In the genomic region with DNA sequence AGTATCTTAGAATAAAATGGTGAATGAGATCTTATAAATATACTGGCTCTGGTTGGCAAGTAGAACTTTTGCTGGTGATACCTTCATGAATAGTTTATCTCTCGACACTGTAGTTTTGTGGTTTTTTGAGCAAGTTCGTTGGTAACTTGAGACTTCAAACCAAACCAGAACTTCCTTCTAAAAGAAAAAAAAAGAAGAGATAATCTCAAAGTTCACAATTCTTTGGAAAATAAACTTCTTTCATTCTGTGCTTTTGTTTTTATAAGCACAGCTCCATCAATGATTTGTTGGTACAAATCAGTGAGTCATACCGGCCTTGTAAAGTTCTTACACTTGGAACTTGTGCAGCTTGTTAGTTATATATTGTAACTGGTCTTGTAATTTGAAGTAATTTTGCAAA, we compare ENCODE assay signal across 8 cellular contexts. TPM values are rescaled to one million over a fixed set of nuclear protein-coding genes. Genes with fewer than 3 reads are reported as not detected.
DNase-seq lines count a peak whose midpoint lies in the region; ATAC-seq and TF ChIP-seq lines count a peak whose summit lies in the region.

No MANE protein-coding gene starts in this region.

- H3K79me1 ChIP-seq in IMR-90 (ENCODE audit: low read depth in 1 of 2, low read length in 2 of 2), result peaks cover 0 to 52% of the 10 kb centered on the region in 2 experiments; a peak in 2 of 4 replicates

- H3K27me3 ChIP-seq in IMR-90 (ENCODE audit: control insufficient read depth, insufficient read depth, low read length) (no peaks in the 10 kb centered on the region), ascending aorta (no peaks in the 10 kb centered on the region)

- intact Hi-C loops in IMR-90 (cut with micrococcal nuclease), result loop anchor here (2.0 to 10.0 kb wide), 2 partner anchors 43 to 787 kb away; no protein-coding TSS in a partner anchor
- intact Hi-C loops in ascending aorta (cut with DNase I), result loop anchor here (2.0 to 5.0 kb wide), 2 partner anchors 17 to 94 kb away; no protein-coding TSS in a partner anchor

- no peak overlapping the region for H3K23ac ChIP-seq in IMR-90 (ENCODE audit: low read depth, low read length)

- no peaks in the 10 kb centered on the region for H3K36me3 ChIP-seq in IMR-90 (ENCODE audit: control insufficient read depth, insufficient read depth, low read length)
- H3K36me3 ChIP-seq in ascending aorta, result no peaks in the 10 kb centered on the region
- peaks cover 3% of the 10 kb centered on the region for H3K36me3 ChIP-seq in mesodermal cell (ENCODE audit: control insufficient read depth, insufficient read depth, low read length)

- TF ChIP-seq RAD21 in IMR-90 (IDR thresholded peaks at IDR 0.05; ENCODE audit: low read length), result no peak

- H3K14ac ChIP-seq in IMR-90 (replicated peaks; ENCODE audit: low read depth, low read length), result no peak overlapping the region

- peaks cover 54% of the 10 kb centered on the region for H4K20me1 ChIP-seq in IMR-90 (ENCODE audit: insufficient read depth, low read length)

- no peak for TF ChIP-seq POLR2A in IMR-90 (IDR thresholded peaks at IDR 0.05; ENCODE audit: low read depth, low read length)

- peaks cover 5% of the 10 kb centered on the region; the same call in 1 of the 2 replicates for H3K9me1 ChIP-seq in IMR-90 (ENCODE audit: insufficient read depth, low read length)

- POLR2A ChIA-PET in IMR-90 (lab: Charles Lee; ENCODE audit: unreplicated experiment), result no interaction called here

- H2BK15ac ChIP-seq in IMR-90 (ENCODE audit: low read depth, low read length), result no peak overlapping the region

- no peak overlapping the region for H2AK9ac ChIP-seq in IMR-90 (replicated peaks; ENCODE audit: low read depth, low read length, poor library complexity)

- H3K27ac ChIP-seq in IMR-90 (ENCODE audit: insufficient read depth, low read length), result peak overlapping the region; percentile 37; the same call in 1 of the 2 replicates
- peak overlapping the region in 1 of 2 donors; percentile 94 for H3K27ac ChIP-seq in ascending aorta
- H3K27ac ChIP-seq in mesodermal cell (ENCODE audit: low read depth, low read length, severe bottlenecking), result no peak overlapping the region

- WGBS in IMR-90 (ENCODE audit: extremely low coverage in 2 of 2, insufficient read length in 1 of 2), 2 experiments, result no CpG with 5 or more reads among the region's 3 CpGs
- WGBS in mesodermal cell (ENCODE audit: insufficient coverage in 2 of 2), 2 experiments, result 100% methylated on average over 1 of the region's 3 CpGs

- BruUV-seq in IMR-90 (replicated peaks; lab: Mats Ljungman, UMichigan), result no TSS peak

- H2AK5ac ChIP-seq in IMR-90 (ENCODE audit: low read depth, low read length), result no peak overlapping the region

- no peak for TF ChIP-seq CTCF in AG10803 (conservative IDR thresholded peaks at IDR 0.05; ENCODE audit: low read length)
- no peak for TF ChIP-seq CTCF in IMR-90 (conservative IDR thresholded peaks at IDR 0.05; ENCODE audit: low read depth, low read length)
- TF ChIP-seq CTCF in ascending aorta (IDR thresholded peaks at IDR 0.05), result no peak

- in situ Hi-C loops in IMR-90 (cut with MboI; ENCODE audit: low sequenced_read_pairs), result no loop called here

- DNase-seq in AG10803 (ENCODE audit: low read depth) (peak; percentile 24), IMR-90 (peak; percentile 83), ascending aorta (ENCODE audit: low spot score in 2 of 2) (no peak), NCI-H446 treated with DMSO at 0.1 percent for 48 hours (lab: John Stamatoyannopoulos, UW) (no peak), NCI-H226 (no peak), NCI-H510A treated with DMSO at 0.1 percent for 48 hours (lab: John Stamatoyannopoulos, UW) (no peak)

- peak overlapping the region; percentile 32 for H2BK5ac ChIP-seq in IMR-90 (ENCODE audit: low read depth, low read length, poor library complexity, severe bottlenecking)

- no peak overlapping the region for H3K18ac ChIP-seq in IMR-90 (ENCODE audit: low read depth, low read length)

- no peak overlapping the region for H2AFZ ChIP-seq in IMR-90 (replicated peaks; ENCODE audit: low read length, poor library complexity)

- no peak overlapping the region for H2BK20ac ChIP-seq in IMR-90 (ENCODE audit: low read depth, low read length)

- no peaks in the 10 kb centered on the region for H3K4me1 ChIP-seq in IMR-90 (ENCODE audit: control insufficient read depth, insufficient read depth, low read length)
- H3K4me1 ChIP-seq in ascending aorta, result peaks cover 4 to 34% of the 10 kb centered on the region in 2 donors
- peaks cover 5% of the 10 kb centered on the region for H3K4me1 ChIP-seq in mesodermal cell (ENCODE audit: control insufficient read depth, insufficient read depth, low read length, poor library complexity, severe bottlenecking)

- no peaks in the 10 kb centered on the region for H3K9me3 ChIP-seq in IMR-90 (ENCODE audit: control insufficient read depth, insufficient read depth, low read length)
- no peaks in the 10 kb centered on the region for H3K9me3 ChIP-seq in ascending aorta
- no peaks in the 10 kb centered on the region for H3K9me3 ChIP-seq in mesodermal cell (ENCODE audit: control insufficient read depth, low read length)

- H3K4me2 ChIP-seq in IMR-90 (ENCODE audit: low read depth, low read length), result peak overlapping the region; percentile 98

- ATAC-seq in IMR-90 (ENCODE audit: low read depth) (peak; percentile 2; the same call in 1 of the 2 replicates), HG03039 (IDR thresholded peaks at IDR 0.05; ENCODE audit: unreplicated experiment) (no peak)

- dilution Hi-C loops in IMR-90 (cut with HindIII; ENCODE audit: low sequenced_read_pairs, unreplicated experiment), result no loop called here

- H3K4ac ChIP-seq in IMR-90 (ENCODE audit: low read depth, low read length), result no peak overlapping the region

- H4K5ac ChIP-seq in IMR-90 (ENCODE audit: low read depth, low read length), result no peak overlapping the region

- H2BK120ac ChIP-seq in IMR-90 (ENCODE audit: low read depth, low read length), result no peak overlapping the region

- CTCF ChIA-PET in IMR-90 (lab: Yijun Ruan, JAX), result interaction anchor here (0.7 to 2.2 kb wide), 2 partner anchors 96 to 940 kb away, joined by 3 to 6 read pairs; no protein-coding TSS in a partner anchor

- H3K4me3 ChIP-seq in AG10803 (ENCODE audit: low read length) (peak overlapping the region; percentile 93), IMR-90 (ENCODE audit: insufficient read depth, low read depth, low read length) (peak overlapping the region; percentile 13; the same call in 1 of the 2 replicates), ascending aorta (peak overlapping the region; percentile 83 to 90), mesodermal cell (ENCODE audit: extremely low read depth, insufficient read depth, low read length, poor library complexity, severe bottlenecking) (peak overlapping the region; percentile 74)

- no peak overlapping the region for H4K91ac ChIP-seq in IMR-90 (ENCODE audit: insufficient read depth, low read depth, low read length)

- no peak overlapping the region for H3K56ac ChIP-seq in IMR-90 (ENCODE audit: extremely low read depth, insufficient read depth, low read length)

- no peak overlapping the region for H3K9ac ChIP-seq in IMR-90 (ENCODE audit: low read depth, low read length)

- no peak overlapping the region for H4K8ac ChIP-seq in IMR-90 (ENCODE audit: low read depth in 2 of 2, low read length in 2 of 2)

TF ChIP-seq in IMR-90, 13 proteins besides CTCF, POLR2A, EP300 and RAD21:
- peak; percentile 38; the same call in 1 of the 2 replicates for TF ChIP-seq FOS (IDR thresholded peaks at IDR 0.05; ENCODE audit: low read depth, low read length)
- peak; percentile 43; the same call in 1 of the 2 replicates for TF ChIP-seq CEBPB (IDR thresholded peaks at IDR 0.05; ENCODE audit: low read depth, low read length)
- TF ChIP-seq, protein P1, sequence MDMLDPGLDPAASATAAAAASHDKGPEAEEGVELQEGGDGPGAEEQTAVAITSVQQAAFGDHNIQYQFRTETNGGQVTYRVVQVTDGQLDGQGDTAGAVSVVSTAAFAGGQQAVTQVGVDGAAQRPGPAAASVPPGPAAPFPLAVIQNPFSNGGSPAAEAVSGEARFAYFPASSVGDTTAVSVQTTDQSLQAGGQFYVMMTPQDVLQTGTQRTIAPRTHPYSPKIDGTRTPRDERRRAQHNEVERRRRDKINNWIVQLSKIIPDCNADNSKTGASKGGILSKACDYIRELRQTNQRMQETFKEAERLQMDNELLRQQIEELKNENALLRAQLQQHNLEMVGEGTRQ (IDR thresholded peaks at IDR 0.05; ENCODE audit: low read depth, low read length), result no peak
TF ChIP-seq in IMR-90: peak in this region for 2.

RNA-seq across cellular contexts. Expression of gene HIPK1, which starts 2.3 kb away (rescaled TPM):
- total RNA-seq in IMR-90 (2012; rRNA removed) (25.3 and 33.9 TPM in 2 replicates), ascending aorta (41.7 TPM)
- 15.1 and 15.3 TPM in 2 replicates for polyA plus RNA-seq in IMR-90 (2012; rRNA removed)
- polyA plus RNA-seq in IMR-90 (2012; cell fraction: cytosol; rRNA removed), result 3.0 and 9.2 TPM in 2 replicates
- 17.7 and 21.3 TPM in 2 replicates for polyA plus RNA-seq in IMR-90 (2012; cell fraction: nucleus; rRNA removed; ENCODE audit: low replicate concordance)
- 40.1 TPM for polyA plus RNA-seq in mesodermal cell (2013, experiment 1 of 2)
- 31.3 TPM for polyA plus RNA-seq in mesodermal cell (2013, experiment 2 of 2)

RNA-seq across cellular contexts. Expression of gene DCLRE1B, which starts 26.3 kb away (rescaled TPM):
- total RNA-seq in IMR-90 (2012; rRNA removed) (6.1 TPM in 2 replicates), ascending aorta (1.9 TPM)
- polyA plus RNA-seq in IMR-90 (2012; rRNA removed), result 4.4 and 4.9 TPM in 2 replicates
- polyA plus RNA-seq in IMR-90 (2012; cell fraction: cytosol; rRNA removed), result 2.6 and 2.7 TPM in 2 replicates
- polyA plus RNA-seq in IMR-90 (2012; cell fraction: nucleus; rRNA removed; ENCODE audit: low replicate concordance), result 1.1 and 1.4 TPM in 2 replicates
- polyA plus RNA-seq in mesodermal cell (2013, experiment 1 of 2), result 10.8 TPM
- 9.0 TPM for polyA plus RNA-seq in mesodermal cell (2013, experiment 2 of 2)

RNA-seq across cellular contexts. Expression of gene AP4B1, which starts 26.9 kb away (rescaled TPM):
- total RNA-seq in IMR-90 (2012; rRNA removed), result 16.7 and 18.1 TPM in 2 replicates
- 11.7 and 15.6 TPM in 2 replicates for polyA plus RNA-seq in IMR-90 (2012; rRNA removed)
- 2.7 and 6.6 TPM in 2 replicates for polyA plus RNA-seq in IMR-90 (2012; cell fraction: cytosol; rRNA removed)
- 9.4 and 58.1 TPM in 2 replicates for polyA plus RNA-seq in IMR-90 (2012; cell fraction: nucleus; rRNA removed; ENCODE audit: low replicate concordance)
- total RNA-seq in ascending aorta, result 3.2 TPM
- polyA plus RNA-seq in mesodermal cell (2013, experiment 1 of 2), result 11.8 TPM
- 13.2 TPM for polyA plus RNA-seq in mesodermal cell (2013, experiment 2 of 2)

RNA-seq across cellular contexts. Expression of gene BCL2L15, which starts 44.1 kb away (rescaled TPM):
- total RNA-seq in IMR-90 (2012; rRNA removed) (under 0.01 TPM in 2 replicates), ascending aorta (not detected)
- 0.15 and 0.22 TPM in 2 replicates for polyA plus RNA-seq in IMR-90 (2012; rRNA removed)
- polyA plus RNA-seq in IMR-90 (2012; cell fraction: cytosol; rRNA removed), result not detected in 2 replicates
- 0.09 and 0.37 TPM in 2 replicates for polyA plus RNA-seq in IMR-90 (2012; cell fraction: nucleus; rRNA removed; ENCODE audit: low replicate concordance)
- 0.33 TPM for polyA plus RNA-seq in mesodermal cell (2013, experiment 1 of 2)
- polyA plus RNA-seq in mesodermal cell (2013, experiment 2 of 2), result 0.10 TPM

RNA-seq across cellular contexts. Expression of gene OLFML3, which starts 47.8 kb away (rescaled TPM):
- 37.8 and 40.9 TPM in 2 replicates for total RNA-seq in IMR-90 (2012; rRNA removed)
- polyA plus RNA-seq in IMR-90 (2012; rRNA removed), result 66.6 and 71.3 TPM in 2 replicates
- 58.3 and 69.7 TPM in 2 replicates for polyA plus RNA-seq in IMR-90 (2012; cell fraction: cytosol; rRNA removed)
- polyA plus RNA-seq in IMR-90 (2012; cell fraction: nucleus; rRNA removed; ENCODE audit: low replicate concordance), result 25.9 and 31.7 TPM in 2 replicates
- total RNA-seq in ascending aorta, result 26.4 TPM
- 49.7 TPM for polyA plus RNA-seq in mesodermal cell (2013, experiment 1 of 2)
- 44.7 TPM for polyA plus RNA-seq in mesodermal cell (2013, experiment 2 of 2)

Comparison
In these comparisons a context has a peak if more than half of its experiments do, and no peak if none do; other contexts are left out.
1. DNase-seq: peak in AG10803 (single experiment) and IMR-90 (single experiment); none in ascending aorta (0 of 2), NCI-H446 treated with DMSO at 0.1 percent for 48 hours (single experiment), NCI-H226 (single experiment) and NCI-H510A treated with DMSO at 0.1 percent for 48 hours (single experiment).
2. H3K4me3 ChIP-seq: peak in every context shown above with its lines; median percentile 93 in AG10803; 86 in ascending aorta; 74 in mesodermal cell; 13 in IMR-90.